Comparison of ENCODE assay signal across 19 cellular contexts in genomic region chr6:131831886-131832285, GRCh38.
"Had no signal": no experiment of that assay in that cellular context is flagged by ENCODE, and none has a peak within 500 bp of the region (broad histone marks: within the 10 kb centered on the region; RNA-seq: fewer than 3 reads in every experiment).

No MANE protein-coding gene starts in this region.

- H3K4me1 ChIP-seq: foreskin keratinocyte, upper lobe of left lung had no signal

- H3K36me3 Mint-ChIP-seq: activated naive CD8-positive, alpha-beta T cell; natural killer cell treated with Interleukin-12 subunit alpha and Interleukin-12 subunit beta and Interleukin-15 and Interleukin-18, amount 100 ng/mL, for 72 hours; stimulated activated effector memory CD8-positive, alpha-beta T cell treated with anti-CD3 and anti-CD28 coated beads, Interleukin-12 subunit alpha, Interleukin-12 subunit beta, amount 100 ng/mL, for 72 hours had no signal

- H3K36me3 ChIP-seq: adrenal gland, left ventricle myocardium inferior, pancreas, upper lobe of left lung had no signal

- H3K4me1 Mint-ChIP-seq: stimulated activated effector memory CD8-positive, alpha-beta T cell treated with anti-CD3 and anti-CD28 coated beads, Interleukin-12 subunit alpha, Interleukin-12 subunit beta, amount 100 ng/mL, for 72 hours had no signal

- H3K9me3 ChIP-seq: adrenal gland, left ventricle myocardium inferior, pancreas, testis, upper lobe of left lung had no signal

- H3K9me3 Mint-ChIP-seq: activated T-cell treated with anti-CD3 and anti-CD28 coated beads, Interleukin-2, amount 50 U/mL, for 4 hours; activated T-helper 2 cell treated with anti-CD3 and anti-CD28 coated beads, Interferon-gamma antibody, Interleukin-2, Interleukin-4, amounts not matched to agents 10 μg/mL and 5 μg/mL and 100 μg/mL, durations not matched to agents 14 hours and 24 hours and 36 hours; stimulated activated effector memory CD8-positive, alpha-beta T cell treated with anti-CD3 and anti-CD28 coated beads, Interleukin-12 subunit alpha, Interleukin-12 subunit beta, amount 100 ng/mL, for 72 hours had no signal

- H3K4me3 ChIP-seq: adrenal gland, left ventricle myocardium inferior, pancreas, testis, upper lobe of left lung had no signal

- H3K4me3 Mint-ChIP-seq: activated naive CD8-positive, alpha-beta T cell; activated T-cell treated with anti-CD3 and anti-CD28 coated beads, Interleukin-2, amount 50 U/mL, for 4 hours; natural killer cell treated with Interleukin-12 subunit alpha and Interleukin-12 subunit beta and Interleukin-15 and Interleukin-18, amount 100 ng/mL, for 72 hours; stimulated activated effector memory CD8-positive, alpha-beta T cell treated with anti-CD3 and anti-CD28 coated beads, Interleukin-12 subunit alpha, Interleukin-12 subunit beta, amount 100 ng/mL, for 72 hours had no signal

- DNase-seq: activated CD4-positive, alpha-beta T cell treated with anti-CD3 and anti-CD28 coated beads, Interleukin-2, amount 50 U/mL, for 48 hours; activated CD8-positive, alpha-beta memory T cell treated with anti-CD3 and anti-CD28 coated beads, Interleukin-2, amount 50 U/mL, for 48 hours; activated naive CD4-positive, alpha-beta T cell; activated T-cell treated with anti-CD3 and anti-CD28 coated beads, Interleukin-2, amount 50 U/mL, for 4 hours; adrenal gland; cerebellar nuclear complex; left ventricle myocardium inferior; right cardiac atrium; stimulated activated CD4-positive, alpha-beta T cell treated with anti-CD3 and anti-CD28 coated beads, Interleukin-1b, Interleukin-23, amount 100 ng/mL, for 48 hours; T-helper 9 cell; testis; upper lobe of left lung had no signal

- H3K27ac ChIP-seq: adrenal gland, epithelial cell of prostate, foreskin keratinocyte, left ventricle myocardium inferior, upper lobe of left lung had no signal

- FAIRE-seq: pancreas had no signal

- H3K27me3 ChIP-seq: adrenal gland, foreskin keratinocyte, pancreas, testis, upper lobe of left lung had no signal

- H3K27ac Mint-ChIP-seq: activated naive CD8-positive, alpha-beta T cell; activated T-helper 2 cell treated with anti-CD3 and anti-CD28 coated beads, Interferon-gamma antibody, Interleukin-2, Interleukin-4, amounts not matched to agents 10 μg/mL and 5 μg/mL and 100 μg/mL, durations not matched to agents 14 hours and 24 hours and 36 hours; natural killer cell treated with Interleukin-12 subunit alpha and Interleukin-12 subunit beta and Interleukin-15 and Interleukin-18, amount 100 ng/mL, for 72 hours; stimulated activated effector memory CD8-positive, alpha-beta T cell treated with anti-CD3 and anti-CD28 coated beads, Interleukin-12 subunit alpha, Interleukin-12 subunit beta, amount 100 ng/mL, for 72 hours had no signal

- ATAC-seq: activated T-cell treated with anti-CD3 and anti-CD28 coated beads, Interleukin-2, amount 50 U/mL, for 4 hours; natural killer cell treated with Interleukin-12 subunit alpha and Interleukin-12 subunit beta and Interleukin-15 and Interleukin-18, amount 100 ng/mL, for 72 hours; right cardiac atrium; stimulated activated effector memory CD8-positive, alpha-beta T cell treated with anti-CD3 and anti-CD28 coated beads, Interleukin-12 subunit alpha, Interleukin-12 subunit beta, amount 100 ng/mL, for 72 hours had no signal
